In the genomic region with DNA sequence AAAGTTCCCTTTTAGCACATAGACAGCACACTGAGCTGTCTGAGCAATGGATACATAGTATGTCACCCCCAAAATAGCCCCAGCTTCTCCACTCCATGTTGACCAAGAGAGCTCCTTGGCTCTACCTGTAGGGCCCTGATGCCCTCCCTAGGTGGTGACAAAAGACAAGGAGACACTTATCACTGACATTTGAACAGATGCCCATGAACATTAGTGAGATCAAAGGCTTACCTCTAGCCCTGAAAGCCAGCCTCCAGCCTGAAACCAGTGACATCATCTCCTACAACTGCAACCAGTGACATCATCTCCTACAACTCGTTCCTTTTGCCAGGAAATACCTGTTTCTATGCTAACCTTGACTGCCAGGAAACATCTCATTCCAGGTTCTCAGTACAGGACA, we compare ENCODE assay signal across 12 cellular contexts.
DNase-seq lines count a peak whose midpoint lies in the region; ATAC-seq and TF ChIP-seq lines count a peak whose summit lies in the region.
"Had no signal": no experiment of that assay in that cellular context is flagged by ENCODE, and none has a peak within 500 bp of the region (broad histone marks: within the 10 kb centered on the region; RNA-seq: fewer than 3 reads in every experiment).

No MANE protein-coding gene starts in this region.

- H3K9me3 ChIP-seq in Karpas-422 (ENCODE audit: low read length) (no peaks in the 10 kb centered on the region), WERI-Rb-1 (ENCODE audit: severe bottlenecking) (peaks cover 4% of the 10 kb centered on the region)
- H3K9me3 ChIP-seq: stomach had no signal

- H3K9ac ChIP-seq in Karpas-422 (ENCODE audit: low read length): no peak overlapping the region

- no peaks in the 10 kb centered on the region for H3K36me3 ChIP-seq in Karpas-422 (ENCODE audit: insufficient read depth, low read length)
- no peaks in the 10 kb centered on the region for H3K36me3 ChIP-seq in WERI-Rb-1
- H3K36me3 ChIP-seq: left ventricle myocardium inferior, stomach had no signal

- POLR2A ChIA-PET in activated CD4-positive, alpha-beta memory T cell treated with anti-CD3 and anti-CD28 coated beads for 36 hours (lab: Charles Lee): no interaction called here
- POLR2A ChIA-PET in activated CD4-positive, alpha-beta memory T cell treated with anti-CD3 and anti-CD28 coated beads, Interleukin-2, amount 10 ng/mL, durations not matched to agents 7 days and 5 days (lab: Charles Lee): no interaction called here

- H3K4me3 ChIP-seq in Karpas-422 (ENCODE audit: low read length) (no peak overlapping the region), WERI-Rb-1 (ENCODE audit: low read depth, low read length) (no peak overlapping the region)
- H3K4me3 ChIP-seq: left ventricle myocardium inferior, stomach had no signal

- intact Hi-C loops in activated CD4-positive, alpha-beta memory T cell treated with anti-CD3 and anti-CD28 coated beads for 36 hours (cut with micrococcal nuclease): loop anchor here (1.0 to 10.0 kb wide), 4 partner anchors 125 to 453 kb away; a partner anchor contains a TSS

- H3K27me3 ChIP-seq in Karpas-422 (ENCODE audit: low read length): no peaks in the 10 kb centered on the region
- H3K27me3 ChIP-seq in WERI-Rb-1 (ENCODE audit: insufficient read depth, low read depth, severe bottlenecking): no peaks in the 10 kb centered on the region
- H3K27me3 ChIP-seq: stomach had no signal

- H3K79me2 ChIP-seq in Karpas-422 (ENCODE audit: low read length): no peaks in the 10 kb centered on the region

- H3K36me3 Mint-ChIP-seq in activated CD4-positive, alpha-beta memory T cell treated with anti-CD3 and anti-CD28 coated beads for 36 hours: no peaks in the 10 kb centered on the region
- H3K36me3 Mint-ChIP-seq in activated CD4-positive, alpha-beta memory T cell treated with anti-CD3 and anti-CD28 coated beads, Interleukin-2, amount 10 ng/mL, durations not matched to agents 7 days and 5 days (ENCODE audit: low read depth): no peaks in the 10 kb centered on the region

- H3K9me3 Mint-ChIP-seq in activated CD4-positive, alpha-beta memory T cell treated with anti-CD3 and anti-CD28 coated beads for 36 hours: peaks cover 9% of the 10 kb centered on the region
- H3K9me3 Mint-ChIP-seq in activated CD4-positive, alpha-beta memory T cell treated with anti-CD3 and anti-CD28 coated beads, Interleukin-2, amount 10 ng/mL, durations not matched to agents 7 days and 5 days: peaks cover 3% of the 10 kb centered on the region

- no peaks in the 10 kb centered on the region for H3K27me3 Mint-ChIP-seq in activated CD4-positive, alpha-beta memory T cell treated with anti-CD3 and anti-CD28 coated beads for 36 hours
- H3K27me3 Mint-ChIP-seq in activated CD4-positive, alpha-beta memory T cell treated with anti-CD3 and anti-CD28 coated beads, Interleukin-2, amount 10 ng/mL, durations not matched to agents 7 days and 5 days: peaks cover 5% of the 10 kb centered on the region

- TF ChIP-seq CTCF in WERI-Rb-1 (IDR thresholded peaks at IDR 0.05; ENCODE audit: low read depth, low read length): peak; percentile 79

- H3K4me1 ChIP-seq in Karpas-422 (ENCODE audit: low read length): peaks cover 3% of the 10 kb centered on the region; the same call in 1 of the 2 replicates
- H3K4me1 ChIP-seq: left ventricle myocardium inferior, stomach had no signal

- H3K27ac ChIP-seq in Karpas-422 (ENCODE audit: low read length): no peak overlapping the region
- no peak overlapping the region for H3K27ac ChIP-seq in WERI-Rb-1
- H3K27ac ChIP-seq: left ventricle myocardium inferior, stomach had no signal

- H3K4me2 ChIP-seq in Karpas-422 (ENCODE audit: low read depth, low read length, poor library complexity, severe bottlenecking): no peak overlapping the region

- ATAC-seq in GM21576 (IDR thresholded peaks at IDR 0.05; ENCODE audit: unreplicated experiment): no peak
- ATAC-seq: sciatic nerve had no signal

- H3K9me2 ChIP-seq in Karpas-422 (replicated peaks; ENCODE audit: insufficient read depth, low read length): no peaks in the 10 kb centered on the region

- DNase-seq in activated CD4-positive, alpha-beta memory T cell treated with anti-CD3 and anti-CD28 coated beads for 36 hours: peak; percentile 49
- no peak for DNase-seq in activated CD4-positive, alpha-beta memory T cell treated with anti-CD3 and anti-CD28 coated beads, Interleukin-2, amount 10 ng/mL, durations not matched to agents 7 days and 5 days
- DNase-seq in Karpas-422 (peak; percentile 61), WERI-Rb-1 (peak; percentile 79), renal cortical epithelial cell (ENCODE audit: low read depth) (peak; percentile 4), NCI-H2227 treated with DMSO at 0.1 percent for 48 hours (lab: John Stamatoyannopoulos, UW) (no peak)
- DNase-seq in activated effector memory CD4-positive, alpha-beta T cell treated with anti-CD3 and anti-CD28 coated beads, Interleukin-2, amount 50 U/mL, for 16 hours: no peak
- DNase-seq: left ventricle myocardium inferior, NCI-H1105, stomach had no signal

- H3K27ac Mint-ChIP-seq in activated CD4-positive, alpha-beta memory T cell treated with anti-CD3 and anti-CD28 coated beads for 36 hours: no peak overlapping the region
- H3K27ac Mint-ChIP-seq in activated CD4-positive, alpha-beta memory T cell treated with anti-CD3 and anti-CD28 coated beads, Interleukin-2, amount 10 ng/mL, durations not matched to agents 7 days and 5 days: no peak overlapping the region

- H3K4me3 Mint-ChIP-seq in activated CD4-positive, alpha-beta memory T cell treated with anti-CD3 and anti-CD28 coated beads for 36 hours: no peak overlapping the region
- H3K4me3 Mint-ChIP-seq in activated CD4-positive, alpha-beta memory T cell treated with anti-CD3 and anti-CD28 coated beads, Interleukin-2, amount 10 ng/mL, durations not matched to agents 7 days and 5 days: no peak overlapping the region

- peaks cover 5% of the 10 kb centered on the region for H3K4me1 Mint-ChIP-seq in activated CD4-positive, alpha-beta memory T cell treated with anti-CD3 and anti-CD28 coated beads for 36 hours (ENCODE audit: low read depth)
- H3K4me1 Mint-ChIP-seq in activated CD4-positive, alpha-beta memory T cell treated with anti-CD3 and anti-CD28 coated beads, Interleukin-2, amount 10 ng/mL, durations not matched to agents 7 days and 5 days: no peaks in the 10 kb centered on the region

- no peak overlapping the region for H2AFZ ChIP-seq in Karpas-422 (ENCODE audit: low read length)

- no peaks in the 10 kb centered on the region for H4K20me1 ChIP-seq in Karpas-422 (ENCODE audit: insufficient read depth, low read depth, low read length)

- CTCF ChIA-PET in activated CD4-positive, alpha-beta memory T cell treated with anti-CD3 and anti-CD28 coated beads for 36 hours (lab: Charles Lee): interaction anchor here (1.1 kb wide), 1 partner anchor 455 kb away, joined by 3 read pairs; no protein-coding TSS in a partner anchor
- CTCF ChIA-PET in activated CD4-positive, alpha-beta memory T cell treated with anti-CD3 and anti-CD28 coated beads, Interleukin-2, amount 10 ng/mL, durations not matched to agents 7 days and 5 days (lab: Charles Lee): no interaction called here

Comparison
In these comparisons a context has a peak if more than half of its experiments do, and no peak if none do; other contexts are left out.
1. DNase-seq: peak in activated CD4-positive, alpha-beta memory T cell treated with anti-CD3 and anti-CD28 coated beads for 36 hours (single experiment), Karpas-422 (single experiment), WERI-Rb-1 (single experiment) and renal cortical epithelial cell (single experiment); none in activated CD4-positive, alpha-beta memory T cell treated with anti-CD3 and anti-CD28 coated beads, Interleukin-2, amount 10 ng/mL, durations not matched to agents 7 days and 5 days (single experiment), activated effector memory CD4-positive, alpha-beta T cell treated with anti-CD3 and anti-CD28 coated beads, Interleukin-2, amount 50 U/mL, for 16 hours (single experiment) and NCI-H2227 treated with DMSO at 0.1 percent for 48 hours (single experiment).